Comparison of ENCODE assay signal across 16 cellular contexts in genomic region chr2:239563561-239563960, GRCh38.
DNase-seq lines count a peak whose midpoint lies in the region; ATAC-seq and TF ChIP-seq lines count a peak whose summit lies in the region.
"Had no signal": no experiment of that assay in that cellular context is flagged by ENCODE, and none has a peak within 500 bp of the region (broad histone marks: within the 10 kb centered on the region; RNA-seq: fewer than 3 reads in every experiment).

No MANE protein-coding gene starts in this region.

- H3K27ac Mint-ChIP-seq in activated B cell treated with CpG ODN at 0.5 μM for 24 hours: no peak overlapping the region
- H3K27ac Mint-ChIP-seq: CD4-positive, alpha-beta T cell; H9 had no signal

- in situ Hi-C loops in HAP-1 (cut with MboI; ENCODE audit: low sequenced_read_pairs): no loop called here

- intact Hi-C loops in cardiac septum (cut with DNase I) (no loop called here), heart left ventricle (cut with DNase I) (no loop called here), activated B cell treated with CpG ODN at 0.5 μM for 24 hours (cut with micrococcal nuclease) (no loop called here), spleen (cut with DNase I; ENCODE audit: low total_unique reads) (no loop called here)

- H3K4me3 ChIP-seq in heart left ventricle (no peak overlapping the region), spleen (no peak overlapping the region), HAP-1 (no peak overlapping the region)

- POLR2A ChIA-PET in activated B cell treated with CpG ODN at 0.5 μM for 24 hours (lab: Charles Lee): no interaction called here

- no peaks in the 10 kb centered on the region for H3K4me1 ChIP-seq in heart left ventricle
- no peaks in the 10 kb centered on the region for H3K4me1 ChIP-seq in spleen
- H3K4me1 ChIP-seq in HAP-1: no peaks in the 10 kb centered on the region
- H3K4me1 ChIP-seq: BE2C, Caco-2 had no signal

- no peaks in the 10 kb centered on the region for H3K4me1 Mint-ChIP-seq in activated B cell treated with CpG ODN at 0.5 μM for 24 hours
- H3K4me1 Mint-ChIP-seq: H9 had no signal

- no peak for TF ChIP-seq POLR2A in heart left ventricle (IDR thresholded peaks at IDR 0.05)
- TF ChIP-seq POLR2A in spleen (IDR thresholded peaks at IDR 0.05): no peak

- H3K36me3 ChIP-seq in heart left ventricle (no peaks in the 10 kb centered on the region), spleen (no peaks in the 10 kb centered on the region), HAP-1 (replicated peaks) (no peaks in the 10 kb centered on the region)
- H3K36me3 ChIP-seq: BE2C had no signal

- DNase-seq in cardiac septum (ENCODE audit: low spot score) (peak; percentile 29), heart left ventricle (no peak), activated B cell treated with CpG ODN at 0.5 μM for 24 hours (peak; percentile 1), mesenteric fat pad (ENCODE audit: low spot score) (peak; percentile 68), spleen (peak; percentile 33), HAP-1 (ENCODE audit: low spot score in 2 of 2) (no peak)
- DNase-seq: ACHN, BE2C, C1 segment of cervical spinal cord, Caco-2, H9, IMR-90 had no signal

- H3K27me3 Mint-ChIP-seq in activated B cell treated with CpG ODN at 0.5 μM for 24 hours: peaks cover 10% of the 10 kb centered on the region

- no peaks in the 10 kb centered on the region for H3K9me3 Mint-ChIP-seq in activated B cell treated with CpG ODN at 0.5 μM for 24 hours
- H3K9me3 Mint-ChIP-seq: CD4-positive, alpha-beta T cell; H9 had no signal

- H3K9me3 ChIP-seq in heart left ventricle (no peaks in the 10 kb centered on the region), spleen (no peaks in the 10 kb centered on the region), HAP-1 (no peaks in the 10 kb centered on the region)
- H3K9me3 ChIP-seq: BE2C, Caco-2 had no signal

- H3K27ac ChIP-seq in heart left ventricle (no peak overlapping the region), spleen (no peak overlapping the region)
- H3K27ac ChIP-seq: HL-60 had no signal

- TF ChIP-seq CTCF in heart left ventricle (IDR thresholded peaks at IDR 0.05) (no peak), activated B cell treated with CpG ODN at 0.5 μM for 24 hours (IDR thresholded peaks at IDR 0.05) (no peak), spleen (IDR thresholded peaks at IDR 0.05 in 8 of 11, conservative IDR thresholded peaks at IDR 0.05 in 3 of 11) (no peak)

- ATAC-seq in heart left ventricle: no peak
- no peak for ATAC-seq in activated B cell treated with CpG ODN at 0.5 μM for 24 hours (ENCODE audit: low read depth)
- ATAC-seq in HG02884 (IDR thresholded peaks at IDR 0.05; ENCODE audit: unreplicated experiment): no peak
- ATAC-seq in HG03025 (IDR thresholded peaks at IDR 0.05; ENCODE audit: low FRiP score, unreplicated experiment): no peak

- H3K27me3 ChIP-seq in heart left ventricle: peaks cover 0 to 33% (median 0%) of the 10 kb centered on the region in 9 donors
- H3K27me3 ChIP-seq in spleen (replicated peaks in 1 of 7): peaks cover 0 to 18% (median 0%) of the 10 kb centered on the region in 7 donors
- H3K27me3 ChIP-seq in HAP-1 (ENCODE audit: low read depth): no peaks in the 10 kb centered on the region

- 84 to 88% (median 87%) methylated on average over 9 of the region's 9 CpGs for WGBS in heart left ventricle, 4 donors
- 85 to 95% (median 90%) methylated on average over 9 of the region's 9 CpGs for WGBS in spleen, 5 donors

- H3K4me3 Mint-ChIP-seq in activated B cell treated with CpG ODN at 0.5 μM for 24 hours: no peak overlapping the region
- H3K4me3 Mint-ChIP-seq: CD4-positive, alpha-beta T cell; H9 had no signal

- no peaks in the 10 kb centered on the region for H3K36me3 Mint-ChIP-seq in activated B cell treated with CpG ODN at 0.5 μM for 24 hours (ENCODE audit: low read depth)

- CTCF ChIA-PET in activated B cell treated with CpG ODN at 0.5 μM for 24 hours (lab: Charles Lee): no interaction called here

Comparison
In these comparisons a context has a peak if more than half of its experiments do, and no peak if none do; other contexts are left out.
1. DNase-seq: peak in cardiac septum (single experiment), activated B cell treated with CpG ODN at 0.5 μM for 24 hours (single experiment), mesenteric fat pad (single experiment) and spleen (single experiment); none in heart left ventricle (0 of 5) and HAP-1 (0 of 2).